ENCODE assay signal across 9 cellular contexts in genomic region chr19:50835103-50835784, GRCh38. TPM values are rescaled to one million over a fixed set of nuclear protein-coding genes. Genes with fewer than 3 reads are reported as not detected.
DNase-seq lines count a peak whose midpoint lies in the region; ATAC-seq, FAIRE-seq and TF ChIP-seq lines count a peak whose summit lies in the region.
"Had no signal": no experiment of that assay in that cellular context is flagged by ENCODE, and none has a peak within 500 bp of the region (broad histone marks: within the 10 kb centered on the region; RNA-seq: fewer than 3 reads in every experiment).

No MANE protein-coding gene starts in this region.

- no peak overlapping the region for H3K27ac ChIP-seq in effector memory CD4-positive, alpha-beta T cell (ENCODE audit: insufficient read depth, low read length, poor library complexity, severe bottlenecking)

- H3K9me3 ChIP-seq in effector memory CD4-positive, alpha-beta T cell (ENCODE audit: control insufficient read depth, low read length): no peaks in the 10 kb centered on the region

- H3K4me3 Mint-ChIP-seq in Calu3 (ENCODE audit: low read depth, unreplicated experiment) (peak overlapping the region; percentile 79), natural killer cell (peak overlapping the region; percentile 87)

- intact Hi-C loops in Calu3 (cut with micrococcal nuclease; ENCODE audit: unreplicated experiment) (no loop called here), natural killer cell (cut with micrococcal nuclease) (no loop called here)

- ATAC-seq in natural killer cell: no peak

- TF ChIP-seq CTCF in Calu3 (IDR thresholded peaks at IDR 0.05; ENCODE audit: unreplicated experiment) (no peak), natural killer cell (IDR thresholded peaks at IDR 0.05) (no peak)

- no TSS peak for BruUV-seq in Calu3 (replicated peaks; lab: Mats Ljungman, UMichigan)

- no peak for FAIRE-seq in frontal cortex (lab: Jason Lieb, UNC)

- H3K9me3 Mint-ChIP-seq in Calu3 (ENCODE audit: low read depth, unreplicated experiment): no peaks in the 10 kb centered on the region
- H3K9me3 Mint-ChIP-seq in natural killer cell: no peaks in the 10 kb centered on the region

- peak overlapping the region; percentile 52 for H3K4me3 ChIP-seq in effector memory CD4-positive, alpha-beta T cell (ENCODE audit: insufficient read depth, low read depth, low read length, poor library complexity, severe bottlenecking)

- H3K4me1 Mint-ChIP-seq in Calu3 (ENCODE audit: low read depth, unreplicated experiment): peaks cover 12% of the 10 kb centered on the region
- H3K4me1 Mint-ChIP-seq in natural killer cell: peaks cover 5 to 21% of the 10 kb centered on the region in 2 donors

- H3K27ac Mint-ChIP-seq in Calu3 (ENCODE audit: unreplicated experiment) (no peak overlapping the region), natural killer cell (no peak overlapping the region)

- CTCF ChIA-PET in Calu3 (lab: Charles Lee): no interaction called here

- peaks cover 4% of the 10 kb centered on the region for H3K4me1 ChIP-seq in effector memory CD4-positive, alpha-beta T cell (ENCODE audit: control insufficient read depth, insufficient read depth, low read length, poor library complexity, severe bottlenecking)

- H3K36me3 ChIP-seq in effector memory CD4-positive, alpha-beta T cell (ENCODE audit: control insufficient read depth, insufficient read depth, low read length): no peaks in the 10 kb centered on the region

- H3K36me3 Mint-ChIP-seq in Calu3 (ENCODE audit: insufficient read depth, unreplicated experiment) (peaks cover 24% of the 10 kb centered on the region), natural killer cell (no peaks in the 10 kb centered on the region)

- H3K27me3 ChIP-seq in effector memory CD4-positive, alpha-beta T cell (replicated peaks; ENCODE audit: control insufficient read depth, insufficient read depth, low read length, poor library complexity, severe bottlenecking): peaks cover 4% of the 10 kb centered on the region

- H3K27me3 Mint-ChIP-seq in Calu3 (ENCODE audit: unreplicated experiment) (peaks cover 87% of the 10 kb centered on the region), natural killer cell (ENCODE audit: low read depth in 2 of 2) (peaks cover 19 to 34% of the 10 kb centered on the region in 2 donors)

- DNase-seq in Calu3: no peak
- DNase-seq in NCI-H146 (lab: John Stamatoyannopoulos, UW): peak; percentile 65
- DNase-seq in effector memory CD4-positive, alpha-beta T cell: no peak
- no peak for DNase-seq in natural killer cell
- no peak for DNase-seq in NK-92 (lab: John Stamatoyannopoulos, UW; ENCODE audit: unreplicated experiment)
- DNase-seq in globus pallidus (ENCODE audit: low spot score): no peak
- no peak for DNase-seq in NCI-H2107 (lab: John Stamatoyannopoulos, UW)
- DNase-seq in frontal cortex (ENCODE audit: low spot score in 2 of 2): no peak

RNA-seq across cellular contexts. Expression of gene KLK15, which starts 1.9 kb away (rescaled TPM):
- total RNA-seq in Calu3 (2022) (not detected in 2 replicates), natural killer cell (not detected), frontal cortex (not detected)
- total RNA-seq: LHCN-M2 had no signal

RNA-seq across cellular contexts. Expression of gene KLK1, which starts 11.7 kb away (rescaled TPM):
- total RNA-seq in Calu3 (2022): not detected in 2 replicates
- total RNA-seq in natural killer cell: not detected
- total RNA-seq in frontal cortex: not detected
- total RNA-seq: LHCN-M2 had no signal

RNA-seq across cellular contexts. Expression of gene KLK3, which starts 19.5 kb away (rescaled TPM):
- total RNA-seq in Calu3 (2022) (not detected in 2 replicates), natural killer cell (not detected), frontal cortex (not detected)
- total RNA-seq: LHCN-M2 had no signal

RNA-seq across cellular contexts. Expression of gene KLK2, which starts 38.0 kb away (rescaled TPM):
- total RNA-seq in Calu3 (2022) (not detected in 2 replicates), natural killer cell (not detected), frontal cortex (not detected)
- total RNA-seq: LHCN-M2 had no signal

RNA-seq across cellular contexts. Expression of gene ACP4, which starts 45.0 kb away (rescaled TPM):
- total RNA-seq in Calu3 (2022) (not detected in 2 replicates), natural killer cell (not detected), frontal cortex (not detected)
- total RNA-seq: LHCN-M2 had no signal
